In the genomic region with DNA sequence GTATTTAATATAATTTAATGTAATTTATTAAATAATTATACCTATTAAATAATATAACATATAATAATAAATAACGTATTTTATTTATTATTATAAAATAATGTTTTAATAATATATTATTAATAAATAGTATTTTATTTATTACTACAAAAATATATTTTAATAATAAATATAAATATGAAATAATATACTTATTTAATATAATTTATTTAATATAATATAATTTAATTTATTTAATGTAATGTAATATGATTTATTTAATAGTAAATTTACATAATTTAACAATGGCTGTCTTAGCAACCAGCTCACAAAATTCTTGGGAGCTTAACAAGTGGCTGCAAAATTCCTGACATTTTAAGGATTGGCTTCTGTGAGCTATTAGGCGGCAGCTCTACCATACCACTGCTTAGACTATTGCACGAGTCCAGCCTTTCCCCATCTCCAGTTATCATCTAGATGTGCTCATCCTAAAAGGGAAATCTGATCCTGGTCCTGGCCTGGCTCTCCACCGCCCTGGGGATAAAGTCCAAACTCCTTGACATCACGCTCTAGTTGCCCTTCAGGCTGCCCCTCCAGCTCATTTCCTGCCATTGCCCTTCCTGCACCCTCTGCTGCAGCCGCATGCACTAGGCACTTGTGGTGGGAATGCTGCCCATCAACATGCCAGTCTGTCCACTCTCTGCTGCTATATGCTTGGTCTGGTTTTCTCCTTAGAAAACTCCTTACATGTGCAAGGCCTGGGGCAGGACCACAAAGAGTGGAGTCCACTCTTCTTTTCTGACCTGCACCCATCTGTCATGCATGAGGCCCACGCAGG, we compare ENCODE assay signal across 1 cellular context.
TF ChIP-seq lines count a peak whose summit lies in the region.

No MANE protein-coding gene starts in this region.

TF ChIP-seq in GM23338, 12 proteins besides CTCF, POLR2A, EP300 and RAD21 (continued from another document):
- TF ChIP-seq ZNF462 (CRISPR knock-in tag; IDR thresholded peaks at IDR 0.05): no peak
TF ChIP-seq in GM23338: peak in this region for 0.
